Comparison of ENCODE assay signal across 10 cellular contexts in the genomic region with DNA sequence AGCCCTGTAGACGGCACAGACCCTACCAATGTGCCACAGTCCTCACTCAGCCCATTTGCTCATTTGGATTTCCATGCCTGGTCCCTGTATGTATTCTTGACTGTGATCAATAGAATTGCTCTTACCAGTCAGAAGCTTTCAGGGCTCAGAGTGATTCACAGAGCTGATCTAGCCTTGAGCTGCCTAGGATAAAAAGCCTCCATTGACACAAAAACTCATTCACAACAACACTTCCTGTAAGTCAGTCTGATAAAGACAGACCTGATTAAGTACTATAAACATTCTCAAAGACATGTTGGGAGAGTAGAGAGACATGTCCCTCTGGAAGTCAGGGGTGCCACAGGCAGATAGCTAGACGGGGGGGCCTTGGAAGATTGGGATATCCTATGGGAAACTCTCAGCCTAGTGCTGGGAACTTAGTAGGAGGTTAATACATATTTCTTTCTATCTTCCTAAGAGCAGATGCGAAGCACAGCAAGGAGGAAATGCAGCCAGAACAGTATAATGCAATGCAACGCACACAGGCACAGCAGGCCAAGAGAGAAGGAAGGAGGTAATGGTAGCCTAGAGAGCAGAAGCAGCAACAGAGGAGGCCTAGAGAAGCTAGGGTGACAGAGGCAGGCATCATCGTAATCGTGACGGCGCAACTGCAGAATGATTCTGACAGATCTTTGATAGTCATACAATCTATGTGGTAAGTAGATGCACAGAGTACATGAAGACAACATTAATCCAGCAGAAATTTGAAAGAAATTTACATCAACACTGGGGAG. TPM values are rescaled to one million over a fixed set of nuclear protein-coding genes. Genes with fewer than 3 reads are reported as not detected.
DNase-seq lines count a peak whose midpoint lies in the region; ATAC-seq and TF ChIP-seq lines count a peak whose summit lies in the region.
"Had no signal": no experiment of that assay in that cellular context is flagged by ENCODE, and none has a peak within 500 bp of the region (broad histone marks: within the 10 kb centered on the region; RNA-seq: fewer than 3 reads in every experiment).

No MANE protein-coding gene starts in this region.

- CTCF ChIA-PET in CD4-positive, alpha-beta T cell (lab: Charles Lee) = no interaction called here
- CTCF ChIA-PET in HEK293 (lab: Yijun Ruan, JAX) = interaction anchor here (1.9 kb wide), 1 partner anchor 384 kb away, joined by 8 read pairs; no protein-coding TSS in a partner anchor
- CTCF ChIA-PET in A673 (lab: Charles Lee) = no interaction called here

- no TSS peak for BruUV-seq in A673 (replicated peaks; lab: Mats Ljungman, UMichigan)

- peak overlapping the region; percentile 50 for H3K27ac ChIP-seq in CD4-positive, alpha-beta T cell (ENCODE audit: low read depth, low read length)
- H3K27ac ChIP-seq in HEK293 (ENCODE audit: extremely low read depth, low read depth, low read length) (no peak overlapping the region), A673 (ENCODE audit: low read depth, low read length, poor library complexity, severe bottlenecking) (no peak overlapping the region)

- peak in 3 of 10 experiments; percentile 14 to 35 (median 19) for DNase-seq in CD4-positive, alpha-beta T cell
- DNase-seq in activated naive CD8-positive, alpha-beta T cell treated with anti-CD3 and anti-CD28 coated beads, Interleukin-2, amount 10 ng/mL, durations not matched to agents 7 days and 5 days = no peak
- DNase-seq in neural crest cell (ENCODE audit: low read depth, low spot score) (no peak), BE2C (no peak), GM13976 (ENCODE audit: low spot score) (no peak), A673 (ENCODE audit: low spot score) (no peak), NCI-H187 (lab: John Stamatoyannopoulos, UW) (no peak)
- DNase-seq: DMS153; stimulated activated naive B cell treated with anti-CD40 and anti-IgM and Interleukin-4, amounts not matched to agents 10 μg/mL and 1 μg/mL and 100 μg/mL, for 72 hours had no signal

- no peak for TF ChIP-seq CTCF in CD4-positive, alpha-beta T cell (IDR thresholded peaks at IDR 0.05)
- TF ChIP-seq CTCF in HEK293 (tag by site-specific recombination; IDR thresholded peaks at IDR 0.05) (no peak), neural crest cell (conservative IDR thresholded peaks at IDR 0.05) (no peak), BE2C (IDR thresholded peaks at IDR 0.05; ENCODE audit: low read depth, low read length) (no peak), GM13976 (IDR thresholded peaks at IDR 0.05; ENCODE audit: borderline replicate concordance, control extremely low read depth, extremely low read depth, insufficient read depth, missing control alignments) (no peak), A673 (conservative IDR thresholded peaks at IDR 0.05; ENCODE audit: low read depth, low read length) (no peak)

- no peaks in the 10 kb centered on the region for H3K9me3 ChIP-seq in CD4-positive, alpha-beta T cell (ENCODE audit: control insufficient read depth, low read length)
- no peaks in the 10 kb centered on the region for H3K9me3 ChIP-seq in HEK293 (ENCODE audit: control insufficient read depth, insufficient read depth, low read depth, low read length)
- no peaks in the 10 kb centered on the region for H3K9me3 ChIP-seq in BE2C
- H3K9me3 ChIP-seq in A673 (ENCODE audit: low read depth, low read length, poor library complexity, severe bottlenecking) = no peaks in the 10 kb centered on the region

- H3K4me1 Mint-ChIP-seq in CD4-positive, alpha-beta T cell (ENCODE audit: low read depth) = peaks cover 51% of the 10 kb centered on the region
- H3K4me1 Mint-ChIP-seq in activated naive CD8-positive, alpha-beta T cell treated with anti-CD3 and anti-CD28 coated beads, Interleukin-2, amount 10 ng/mL, durations not matched to agents 7 days and 5 days = peaks cover 17% of the 10 kb centered on the region
- H3K4me1 Mint-ChIP-seq in neural crest cell = peaks cover 29% of the 10 kb centered on the region

- peak; percentile 17 for ATAC-seq in CD4-positive, alpha-beta T cell (ENCODE audit: poor library complexity)
- ATAC-seq in activated naive CD8-positive, alpha-beta T cell treated with anti-CD3 and anti-CD28 coated beads, Interleukin-2, amount 10 ng/mL, durations not matched to agents 7 days and 5 days (ENCODE audit: low read depth) = no peak
- ATAC-seq: stimulated activated naive B cell treated with anti-CD40 and anti-IgM and Interleukin-4, amounts not matched to agents 10 μg/mL and 1 μg/mL and 100 μg/mL, for 72 hours had no signal

- H3K9me3 Mint-ChIP-seq in CD4-positive, alpha-beta T cell = no peaks in the 10 kb centered on the region
- no peaks in the 10 kb centered on the region for H3K9me3 Mint-ChIP-seq in activated naive CD8-positive, alpha-beta T cell treated with anti-CD3 and anti-CD28 coated beads, Interleukin-2, amount 10 ng/mL, durations not matched to agents 7 days and 5 days
- H3K9me3 Mint-ChIP-seq in neural crest cell = no peaks in the 10 kb centered on the region

- H3K27me3 ChIP-seq in CD4-positive, alpha-beta T cell (ENCODE audit: control insufficient read depth, insufficient read depth, low read length) = no peaks in the 10 kb centered on the region
- peaks cover 35% of the 10 kb centered on the region for H3K27me3 ChIP-seq in BE2C
- H3K27me3 ChIP-seq in A673 (replicated peaks; ENCODE audit: insufficient read depth, low read depth, low read length, poor library complexity) = peaks cover 40% of the 10 kb centered on the region

- H3K4me3 ChIP-seq in HEK293 (ENCODE audit: low read depth, low read length) (no peak overlapping the region), BE2C (ENCODE audit: low read depth, low read length) (no peak overlapping the region), A673 (ENCODE audit: low read depth, low read length, poor library complexity, severe bottlenecking) (no peak overlapping the region)

- H3K4me3 Mint-ChIP-seq in CD4-positive, alpha-beta T cell = peak overlapping the region; percentile 62
- peak overlapping the region; percentile 26 for H3K4me3 Mint-ChIP-seq in activated naive CD8-positive, alpha-beta T cell treated with anti-CD3 and anti-CD28 coated beads, Interleukin-2, amount 10 ng/mL, durations not matched to agents 7 days and 5 days
- H3K4me3 Mint-ChIP-seq in neural crest cell = peak overlapping the region; percentile 76
- H3K4me3 Mint-ChIP-seq: stimulated activated naive B cell treated with anti-CD40 and anti-IgM and Interleukin-4, amounts not matched to agents 10 μg/mL and 1 μg/mL and 100 μg/mL, for 72 hours had no signal

- peaks cover 7% of the 10 kb centered on the region for H3K4me1 ChIP-seq in HEK293 (ENCODE audit: control insufficient read depth, insufficient read depth, low read length)
- H3K4me1 ChIP-seq in BE2C = no peaks in the 10 kb centered on the region; the same call in 1 of the 2 replicates
- H3K4me1 ChIP-seq in A673 (ENCODE audit: insufficient read depth, low read length, poor library complexity, severe bottlenecking) = peaks cover 12% of the 10 kb centered on the region

- H3K36me3 ChIP-seq in HEK293 (ENCODE audit: control insufficient read depth in 2 of 2, insufficient read depth in 1 of 2, low read length in 2 of 2) (no peaks in the 10 kb centered on the region), BE2C (no peaks in the 10 kb centered on the region), A673 (ENCODE audit: insufficient read depth, low read length, poor library complexity, severe bottlenecking) (no peaks in the 10 kb centered on the region)

- POLR2A ChIA-PET in CD4-positive, alpha-beta T cell (lab: Charles Lee) = interaction anchor here (0.6 to 3.6 kb wide), 3 partner anchors 8 to 34 kb away, joined by 3 to 16 read pairs (median 8); no protein-coding TSS in a partner anchor
- POLR2A ChIA-PET in HEK293 (lab: Yijun Ruan, JAX) = no interaction called here
- POLR2A ChIA-PET in activated naive CD8-positive, alpha-beta T cell treated with anti-CD3 and anti-CD28 coated beads, Interleukin-2, amount 10 ng/mL, durations not matched to agents 7 days and 5 days (lab: Charles Lee) = no interaction called here
- POLR2A ChIA-PET in A673 (lab: Charles Lee; ENCODE audit: low non-redundant PET) = no interaction called here

- in situ Hi-C loops in GM13976 (cut with MboI; ENCODE audit: low sequenced_read_pairs, unreplicated experiment) = no loop called here

- H3K36me3 Mint-ChIP-seq in CD4-positive, alpha-beta T cell (ENCODE audit: low read depth) = peaks cover 10% of the 10 kb centered on the region
- no peaks in the 10 kb centered on the region for H3K36me3 Mint-ChIP-seq in activated naive CD8-positive, alpha-beta T cell treated with anti-CD3 and anti-CD28 coated beads, Interleukin-2, amount 10 ng/mL, durations not matched to agents 7 days and 5 days
- no peaks in the 10 kb centered on the region for H3K36me3 Mint-ChIP-seq in neural crest cell (ENCODE audit: low read depth)

- H3K27ac Mint-ChIP-seq in CD4-positive, alpha-beta T cell = peak overlapping the region; percentile 82
- no peak overlapping the region for H3K27ac Mint-ChIP-seq in activated naive CD8-positive, alpha-beta T cell treated with anti-CD3 and anti-CD28 coated beads, Interleukin-2, amount 10 ng/mL, durations not matched to agents 7 days and 5 days
- H3K27ac Mint-ChIP-seq in neural crest cell (ENCODE audit: unreplicated experiment) = no peak overlapping the region
- H3K27ac Mint-ChIP-seq: stimulated activated naive B cell treated with anti-CD40 and anti-IgM and Interleukin-4, amounts not matched to agents 10 μg/mL and 1 μg/mL and 100 μg/mL, for 72 hours had no signal

- intact Hi-C loops in CD4-positive, alpha-beta T cell (cut with DNase I, micrococcal nuclease) = loop anchor here (5.0 to 10.0 kb wide), 6 partner anchors 59 to 852 kb away; a partner anchor contains a TSS
- intact Hi-C loops in A673 (cut with micrococcal nuclease; ENCODE audit: unreplicated experiment) = loop anchor here (5.0 to 10.0 kb wide), 2 partner anchors 228 to 399 kb away; no protein-coding TSS in a partner anchor

- H3K27me3 Mint-ChIP-seq in CD4-positive, alpha-beta T cell = peaks cover 8% of the 10 kb centered on the region
- H3K27me3 Mint-ChIP-seq in activated naive CD8-positive, alpha-beta T cell treated with anti-CD3 and anti-CD28 coated beads, Interleukin-2, amount 10 ng/mL, durations not matched to agents 7 days and 5 days = peaks cover 40% of the 10 kb centered on the region
- peaks cover 10% of the 10 kb centered on the region for H3K27me3 Mint-ChIP-seq in neural crest cell (ENCODE audit: low read depth)
- H3K27me3 Mint-ChIP-seq: stimulated activated naive B cell treated with anti-CD40 and anti-IgM and Interleukin-4, amounts not matched to agents 10 μg/mL and 1 μg/mL and 100 μg/mL, for 72 hours had no signal

TF ChIP-seq in HEK293, 187 proteins besides CTCF, POLR2A, EP300 and RAD21:
- TF ChIP-seq ZIC2 (tag by site-specific recombination; IDR thresholded peaks at IDR 0.05) (peak; percentile 49), MYNN (tag by site-specific recombination; IDR thresholded peaks at IDR 0.05; ENCODE audit: borderline replicate concordance) (no peak)

RNA-seq across cellular contexts. Expression of a gene that starts 1.9 kb away (rescaled TPM):
- total RNA-seq in CD4-positive, alpha-beta T cell = 10 to 100 TPM; 12.2 to 15.9 TPM
- total RNA-seq in activated naive CD8-positive, alpha-beta T cell treated with anti-CD3 and anti-CD28 coated beads, Interleukin-2, amount 10 ng/mL, durations not matched to agents 7 days and 5 days = 1 to 10 TPM; 3.2 to 5.7 TPM
- total RNA-seq in neural crest cell (16.2 and 19.3 TPM in 2 replicates), A673 (2021) (5.5 and 8.1 TPM in 2 replicates)
- polyA plus RNA-seq in BE2C (2012; ENCODE audit: insufficient read depth, insufficient read length, low read depth) = 2.7 TPM

Comparison
In these comparisons a context has a peak if more than half of its experiments do, and no peak if none do; other contexts are left out.
1. H3K4me3 Mint-ChIP-seq: peak in every context shown above with its lines; median percentile 76 in neural crest cell; 62 in CD4-positive, alpha-beta T cell; 26 in activated naive CD8-positive, alpha-beta T cell treated with anti-CD3 and anti-CD28 coated beads, Interleukin-2, amount 10 ng/mL, durations not matched to agents 7 days and 5 days.